Comparison of ENCODE assay signal across 1 cellular context in genomic region chr2:136077138-136077537, GRCh38.
TF ChIP-seq lines count a peak whose summit lies in the region.

No MANE protein-coding gene starts in this region.

TF ChIP-seq in K562, 482 proteins besides CTCF, POLR2A, EP300 and RAD21:
- no peak for TF ChIP-seq ETV1 (tag; conservative IDR thresholded peaks at IDR 0.05; ENCODE audit: low read depth)
- peak; percentile 60 for TF ChIP-seq ZNF134 (CRISPR knock-in tag; conservative IDR thresholded peaks at IDR 0.05)
